ENCODE assay signal across 1 cellular context in genomic region chr15:62658498-62658897, GRCh38.
TF ChIP-seq lines count a peak whose summit lies in the region.

No MANE protein-coding gene starts in this region.

TF ChIP-seq in HepG2, 621 proteins besides CTCF, POLR2A, EP300 and RAD21 (continued from another document):
- TF ChIP-seq ZNF407 (CRISPR knock-in tag; IDR thresholded peaks at IDR 0.05; ENCODE audit: not compliant biosample characterization) (no peak), ZNF33B (CRISPR knock-in tag; IDR thresholded peaks at IDR 0.05) (no peak), U2AF1 (optimal IDR thresholded peaks at IDR 0.05; ENCODE audit: low read depth, low read length) (no peak)
- TF ChIP-seq, protein P1, sequence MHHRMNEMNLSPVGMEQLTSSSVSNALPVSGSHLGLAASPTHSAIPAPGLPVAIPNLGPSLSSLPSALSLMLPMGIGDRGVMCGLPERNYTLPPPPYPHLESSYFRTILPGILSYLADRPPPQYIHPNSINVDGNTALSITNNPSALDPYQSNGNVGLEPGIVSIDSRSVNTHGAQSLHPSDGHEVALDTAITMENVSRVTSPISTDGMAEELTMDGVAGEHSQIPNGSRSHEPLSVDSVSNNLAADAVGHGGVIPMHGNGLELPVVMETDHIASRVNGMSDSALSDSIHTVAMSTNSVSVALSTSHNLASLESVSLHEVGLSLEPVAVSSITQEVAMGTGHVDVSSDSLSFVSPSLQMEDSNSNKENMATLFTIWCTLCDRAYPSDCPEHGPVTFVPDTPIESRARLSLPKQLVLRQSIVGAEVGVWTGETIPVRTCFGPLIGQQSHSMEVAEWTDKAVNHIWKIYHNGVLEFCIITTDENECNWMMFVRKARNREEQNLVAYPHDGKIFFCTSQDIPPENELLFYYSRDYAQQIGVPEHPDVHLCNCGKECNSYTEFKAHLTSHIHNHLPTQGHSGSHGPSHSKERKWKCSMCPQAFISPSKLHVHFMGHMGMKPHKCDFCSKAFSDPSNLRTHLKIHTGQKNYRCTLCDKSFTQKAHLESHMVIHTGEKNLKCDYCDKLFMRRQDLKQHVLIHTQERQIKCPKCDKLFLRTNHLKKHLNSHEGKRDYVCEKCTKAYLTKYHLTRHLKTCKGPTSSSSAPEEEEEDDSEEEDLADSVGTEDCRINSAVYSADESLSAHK (CRISPR knock-in tag; IDR thresholded peaks at IDR 0.05; ENCODE audit: borderline replicate concordance) = no peak
